13 cellular contexts compared by ENCODE assay signal in the genomic region with DNA sequence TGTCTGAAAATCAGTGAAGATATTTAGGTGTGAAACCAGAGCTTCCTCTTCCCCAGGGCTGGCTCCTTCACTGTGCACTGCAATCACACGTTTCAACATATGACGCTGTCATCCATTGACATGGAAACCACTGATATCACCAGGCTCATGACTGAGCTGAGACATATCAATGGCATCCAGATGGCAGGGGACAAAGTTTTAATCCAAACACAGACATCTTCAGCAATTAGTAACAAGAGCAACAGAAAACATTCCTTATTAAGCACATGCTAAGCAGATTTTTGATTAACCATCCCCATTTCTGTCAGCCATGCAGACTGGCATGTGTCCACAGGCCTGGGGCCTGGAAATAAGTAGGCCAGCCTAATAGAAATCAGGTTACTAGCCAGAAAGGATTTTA.
A peak's percentile ranks its signal among the peaks of the same experiment; 100 is the strongest.
DNase-seq lines count a peak whose midpoint lies in the region; ATAC-seq and TF ChIP-seq lines count a peak whose summit lies in the region.
"Had no signal": no experiment of that assay in that cellular context is flagged by ENCODE, and none has a peak within 500 bp of the region (broad histone marks: within the 10 kb centered on the region; RNA-seq: fewer than 3 reads in every experiment).

No MANE protein-coding gene starts in this region.

- TF ChIP-seq CTCF in neutrophil (IDR thresholded peaks at IDR 0.05), result no peak

- peaks cover 15% of the 10 kb centered on the region for H3K27me3 ChIP-seq in neutrophil

- ATAC-seq in GM19395 (IDR thresholded peaks at IDR 0.05; ENCODE audit: unreplicated experiment) (no peak), HG03354 (IDR thresholded peaks at IDR 0.05; ENCODE audit: poor library complexity, severe bottlenecking, unreplicated experiment) (no peak)

- no peaks in the 10 kb centered on the region for H3K9me3 ChIP-seq in neutrophil

- H3K27ac ChIP-seq in cingulate gyrus (ENCODE audit: low read depth, low read length) (peak overlapping the region; percentile 19), neutrophil (peak overlapping the region; percentile 74)

- H3K36me3 ChIP-seq in neutrophil, result no peaks in the 10 kb centered on the region

- intact Hi-C loops in posterior vena cava (cut with DNase I), result no loop called here

- DNase-seq in GM03348 (ENCODE audit: low spot score) (peak; percentile 22), NCI-H82 treated with DMSO at 0.1 percent for 48 hours (lab: John Stamatoyannopoulos, UW; ENCODE audit: unreplicated experiment) (peak; percentile 40), posterior vena cava (ENCODE audit: low spot score) (no peak), NCI-H2081 treated with DMSO at 0.1 percent for 48 hours (lab: John Stamatoyannopoulos, UW) (no peak)
- DNase-seq: activated T-cell treated with anti-CD3 and anti-CD28 coated beads, Interleukin-2, amount 50 U/mL, for 72 hours; central memory CD4-positive, alpha-beta T cell; DND-41; NCI-H69; T1000 had no signal

- no peak overlapping the region for H3K4me3 ChIP-seq in neutrophil (ENCODE audit: low read depth in 1 of 2, low read length in 1 of 2)

- H3K4me1 ChIP-seq in neutrophil (ENCODE audit: control insufficient read depth in 1 of 2, insufficient read depth in 1 of 2, low read depth in 1 of 2, low read length in 1 of 2), result peaks cover 37 to 51% of the 10 kb centered on the region in 2 experiments

Comparison
In these comparisons a context has a peak if more than half of its experiments do, and no peak if none do; other contexts are left out.
1. DNase-seq: peak in GM03348 (single experiment) and NCI-H82 treated with DMSO at 0.1 percent for 48 hours (single experiment); none in posterior vena cava (single experiment) and NCI-H2081 treated with DMSO at 0.1 percent for 48 hours (single experiment).